13 cellular contexts compared by ENCODE assay signal in the genomic region with DNA sequence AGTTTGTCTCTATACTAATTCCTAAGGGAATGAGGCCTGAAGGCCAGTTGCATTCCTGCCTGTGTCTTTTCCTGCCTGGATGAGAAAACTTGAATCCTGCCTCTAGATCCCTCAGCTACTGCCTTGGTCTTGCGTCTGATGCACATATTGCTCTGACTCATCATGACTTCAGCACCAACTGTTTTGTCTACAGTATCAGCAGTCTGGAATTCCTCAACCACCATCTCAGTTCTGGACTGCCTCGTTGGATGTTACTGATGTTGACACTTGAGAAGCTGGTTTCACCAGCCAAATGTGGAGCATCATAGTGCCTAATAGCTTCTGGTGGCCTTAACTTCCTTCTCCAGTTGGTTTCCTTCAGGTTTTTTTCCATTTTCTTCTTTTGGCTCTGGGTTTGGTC.
DNase-seq lines count a peak whose midpoint lies in the region; FAIRE-seq and TF ChIP-seq lines count a peak whose summit lies in the region.
"Had no signal": no experiment of that assay in that cellular context is flagged by ENCODE, and none has a peak within 500 bp of the region (broad histone marks: within the 10 kb centered on the region; RNA-seq: fewer than 3 reads in every experiment).

No MANE protein-coding gene starts in this region.

- DNase-seq in GOT3 (lab: John Stamatoyannopoulos, UW) = peak; percentile 7
- DNase-seq in SW 1271 (lab: John Stamatoyannopoulos, UW) = peak; percentile 7 to 42
- peak; percentile 89 for DNase-seq in fibroblast of villous mesenchyme (ENCODE audit: low read depth)
- peak; percentile 65 for DNase-seq in urothelium cell line (ENCODE audit: low spot score)
- no peak for DNase-seq in activated CD4-positive, alpha-beta T cell treated with anti-CD3 and anti-CD28 coated beads for 4 hours
- DNase-seq in mesenteric fat pad (ENCODE audit: low spot score) = no peak
- no peak for DNase-seq in amygdala (lab: John Stamatoyannopoulos, UW)
- DNase-seq: activated naive CD8-positive, alpha-beta T cell treated with anti-CD3 and anti-CD28 coated beads, Interleukin-2, amount 50 U/mL, for 24 hours; activated T-cell treated with anti-CD3 and anti-CD28 coated beads for 4 hours; DMS53; effector memory CD4-positive, alpha-beta T cell; hippocampal formation; substantia nigra had no signal

- FAIRE-seq in urothelium cell line (lab: Jason Lieb, UNC) = no peak

- H3K4me3 ChIP-seq in fibroblast of villous mesenchyme (ENCODE audit: low read depth, low read length) = no peak overlapping the region

- TF ChIP-seq CTCF in fibroblast of villous mesenchyme (IDR thresholded peaks at IDR 0.05; ENCODE audit: insufficient read depth, low read depth, low read length) = no peak

Comparison
In these comparisons a context has a peak if more than half of its experiments do, and no peak if none do; other contexts are left out.
1. DNase-seq: peak in GOT3 (single experiment), SW 1271 (2 of 2), fibroblast of villous mesenchyme (single experiment) and urothelium cell line (single experiment); none in activated CD4-positive, alpha-beta T cell treated with anti-CD3 and anti-CD28 coated beads for 4 hours (0 of 2), mesenteric fat pad (single experiment) and amygdala (0 of 56).